ENCODE assay signal across 2 cellular contexts in genomic region chr10:43105119-43105792, GRCh38.
TF ChIP-seq lines count a peak whose summit lies in the region.

No MANE protein-coding gene starts in this region.

TF ChIP-seq in IMR-90, 13 proteins besides CTCF, POLR2A, EP300 and RAD21:
- TF ChIP-seq USF2 (IDR thresholded peaks at IDR 0.05; ENCODE audit: low read depth, low read length) (peak; percentile 19; the same call in 1 of the 2 replicates), RFX5 (IDR thresholded peaks at IDR 0.05; ENCODE audit: low read depth, low read length) (no peak), CEBPB (IDR thresholded peaks at IDR 0.05; ENCODE audit: low read depth, low read length) (no peak), MAZ (IDR thresholded peaks at IDR 0.05; ENCODE audit: borderline replicate concordance, low read depth, low read length) (peak; percentile 99), SMC3 (IDR thresholded peaks at IDR 0.05; ENCODE audit: low read depth, low read length) (peak; percentile 86)

TF ChIP-seq in SK-N-SH, 30 proteins besides CTCF, POLR2A, EP300 and RAD21:
- TF ChIP-seq SMC3 (IDR thresholded peaks at IDR 0.05; ENCODE audit: low read depth, low read length) (peak; percentile 90), IRF3 (IDR thresholded peaks at IDR 0.05; ENCODE audit: low read depth, low read length) (no peak), MEF2A (IDR thresholded peaks at IDR 0.05; ENCODE audit: borderline replicate concordance, low read depth) (no peak), TEAD4 (IDR thresholded peaks at IDR 0.05; ENCODE audit: borderline replicate concordance, insufficient read depth) (no peak), ELF1 (IDR thresholded peaks at IDR 0.05) (no peak), SIN3A (IDR thresholded peaks at IDR 0.05; ENCODE audit: borderline replicate concordance, low read depth, low read length) (no peak), MXI1 (IDR thresholded peaks at IDR 0.05; ENCODE audit: low read depth, low read length) (0 out of 2 replicates have a peak, but pooled peaks have one; percentile 31), GATA2 (CRISPR knock-in tag; IDR thresholded peaks at IDR 0.05) (no peak)
